ENCODE assay signal across 8 cellular contexts in the genomic region with DNA sequence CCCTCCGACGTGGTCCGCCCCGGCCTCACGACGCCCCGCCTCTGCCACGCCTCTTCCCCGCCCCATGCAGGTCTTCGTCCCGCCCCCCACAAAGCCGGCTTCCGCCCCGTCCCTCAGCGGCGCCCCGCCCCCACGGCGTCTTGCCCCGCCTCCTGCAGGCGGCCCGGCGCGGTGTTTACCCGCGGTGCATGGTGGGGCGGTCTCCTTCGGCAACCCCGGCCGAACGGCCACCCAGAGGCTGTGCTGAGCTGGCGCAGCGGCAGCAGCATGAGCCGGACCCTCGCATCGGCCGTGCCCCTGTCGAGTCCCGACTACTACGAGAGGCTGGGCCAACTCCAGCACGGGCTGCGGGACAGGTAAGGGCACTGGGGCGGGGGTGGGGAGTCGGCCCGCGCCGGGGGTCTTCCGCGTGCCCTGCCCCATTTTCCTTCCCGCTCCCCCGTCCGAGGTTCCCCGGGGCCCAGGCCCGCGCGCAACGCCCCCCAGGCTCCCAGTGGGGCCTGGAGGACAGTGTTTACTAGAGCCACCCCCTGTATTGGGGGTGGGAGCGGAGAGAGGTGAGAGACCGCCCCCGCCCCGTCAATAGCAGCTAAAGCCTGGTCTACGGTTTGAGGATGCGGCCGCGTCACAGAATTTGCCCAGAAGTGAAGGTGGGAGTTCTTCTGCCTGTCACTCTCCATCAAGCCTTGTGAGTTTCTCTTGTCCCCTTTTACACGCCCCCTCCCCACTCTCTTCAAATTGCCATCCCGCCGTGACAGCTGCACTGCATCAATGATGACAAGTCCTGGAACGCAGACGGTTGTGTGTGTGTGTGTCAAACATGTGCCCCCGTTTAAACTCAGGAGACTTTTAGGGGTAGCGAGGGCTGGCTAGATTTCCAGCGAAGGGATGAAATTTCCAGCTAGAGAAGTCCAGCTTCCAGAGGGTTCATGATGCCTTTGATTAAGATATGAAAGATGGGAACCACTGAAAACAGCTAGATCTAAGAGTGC.
DNase-seq lines count a peak whose midpoint lies in the region; ATAC-seq and TF ChIP-seq lines count a peak whose summit lies in the region.

TSS of gene KIZ (plus strand) at position 234 of the 992 bp plus-strand sequence. CDS start at position 268, 34 bp downstream.

- TF ChIP-seq EP300 in Ishikawa (IDR thresholded peaks at IDR 0.05; ENCODE audit: borderline replicate concordance) = no peak

- no peak for TF ChIP-seq RAD21 in Ishikawa (IDR thresholded peaks at IDR 0.05; ENCODE audit: low read depth)

- H3K9me3 ChIP-seq in muscle layer of duodenum (ENCODE audit: control insufficient read depth in 1 of 2, low read length in 2 of 2) = no peaks in the 10 kb centered on the region

- H3K36me3 ChIP-seq in muscle layer of duodenum (ENCODE audit: control insufficient read depth in 1 of 2, insufficient read depth in 2 of 2, low read length in 2 of 2) = peaks cover 0 to 4% of the 10 kb centered on the region in 2 donors

- ATAC-seq in GM21576 (IDR thresholded peaks at IDR 0.05; ENCODE audit: unreplicated experiment) = peak; percentile 97

- H3K27ac ChIP-seq in muscle layer of duodenum (ENCODE audit: low read length) = peak within 1 kb of the TSS; percentile 82

- H3K4me1 ChIP-seq in muscle layer of duodenum (ENCODE audit: control insufficient read depth in 1 of 2, insufficient read depth in 2 of 2, low read length in 2 of 2) = peaks cover 0 to 8% of the 10 kb centered on the region in 2 donors

- DNase-seq in DMS53 (lab: John Stamatoyannopoulos, UW) (peak; percentile 97), OCI-M2 (lab: John Stamatoyannopoulos, UW; ENCODE audit: unreplicated experiment) (peak; percentile 69), erythroblast (lab: John Stamatoyannopoulos, UW) (peak; percentile 96 to 99)
- peak; percentile 99 for DNase-seq in activated T-cell treated with anti-CD3 and anti-CD28 coated beads, Interleukin-2, amount 50 U/mL, for 1 hour
- peak; percentile 90 to 95 for DNase-seq in stimulated activated CD8-positive, alpha-beta memory T cell treated with anti-CD3 and anti-CD28 coated beads, Interleukin-7, amount 100 ng/mL, for 4 hours (ENCODE audit: low read depth in 2 of 2)

- TF ChIP-seq POLR2A in erythroblast (IDR thresholded peaks at IDR 0.05; ENCODE audit: low read length) = peak; percentile 72

- H3K4me3 ChIP-seq in muscle layer of duodenum (ENCODE audit: low read depth in 1 of 2, low read length in 2 of 2) = peak within 1 kb of the TSS; percentile 92 to 93

- H3K27me3 ChIP-seq in muscle layer of duodenum (ENCODE audit: low read depth, low read length) = no peaks in the 10 kb centered on the region

TF ChIP-seq in Ishikawa, 13 proteins besides CTCF, POLR2A, EP300 and RAD21:
- TF ChIP-seq CEBPB (IDR thresholded peaks at IDR 0.05) = no peak
- peak; percentile 43; the same call in 1 of the 2 replicates for TF ChIP-seq TCF12 (IDR thresholded peaks at IDR 0.05; ENCODE audit: low read depth)
- TF ChIP-seq CREB1 (IDR thresholded peaks at IDR 0.05; ENCODE audit: low read depth) = no peak
- peak; percentile 63; the same call in 1 of the 2 replicates for TF ChIP-seq TAF1 (IDR thresholded peaks at IDR 0.05; ENCODE audit: low read depth)
- TF ChIP-seq, protein P1, sequence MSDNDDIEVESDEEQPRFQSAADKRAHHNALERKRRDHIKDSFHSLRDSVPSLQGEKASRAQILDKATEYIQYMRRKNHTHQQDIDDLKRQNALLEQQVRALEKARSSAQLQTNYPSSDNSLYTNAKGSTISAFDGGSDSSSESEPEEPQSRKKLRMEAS (IDR thresholded peaks at IDR 0.05) = peak; percentile 36; the same call in 1 of the 2 replicates
- peak; percentile 52; the same call in 1 of the 2 replicates for TF ChIP-seq ZBTB7A (IDR thresholded peaks at IDR 0.05; ENCODE audit: low read depth)

Comparison
In these comparisons a context has a peak if more than half of its experiments do, and no peak if none do; other contexts are left out.
1. Peak in every context shown above with its lines: DNase-seq, ATAC-seq, H3K4me3 ChIP-seq and H3K27ac ChIP-seq.